In genomic region chr1:160553778-160554177, GRCh38 we compare ENCODE assay signal across 22 cellular contexts. TPM values are rescaled to one million over a fixed set of nuclear protein-coding genes. Genes with fewer than 3 reads are reported as not detected.
"Had no signal": no experiment of that assay in that cellular context is flagged by ENCODE, and none has a peak within 500 bp of the region (broad histone marks: within the 10 kb centered on the region; RNA-seq: fewer than 3 reads in every experiment).

No MANE protein-coding gene starts in this region.

- H3K27ac ChIP-seq: prostate gland, upper lobe of left lung had no signal

- H3K36me3 ChIP-seq: prostate gland, upper lobe of left lung had no signal

- H3K9me3 Mint-ChIP-seq: dendritic cell treated with granulocyte-macrophage colony-stimulating factor and Interleukin-4, amounts not matched to agents 40 ng/mL and 50 ng/mL, for 4 days had no signal

- H3K4me3 ChIP-seq: prostate gland, smooth muscle cell, upper lobe of left lung had no signal

- ATAC-seq: left ventricle myocardium superior; right cardiac atrium; stimulated activated naive CD8-positive, alpha-beta T cell treated with anti-CD3 and anti-CD28 coated beads, Interleukin-15, amount 100 ng/mL, for 72 hours had no signal

- H3K27me3 Mint-ChIP-seq: dendritic cell treated with granulocyte-macrophage colony-stimulating factor and Interleukin-4, amounts not matched to agents 40 ng/mL and 50 ng/mL, for 4 days; stimulated activated naive CD8-positive, alpha-beta T cell treated with anti-CD3 and anti-CD28 coated beads, Interleukin-15, amount 100 ng/mL, for 72 hours had no signal

- H3K27ac Mint-ChIP-seq: dendritic cell treated with granulocyte-macrophage colony-stimulating factor and Interleukin-4, amounts not matched to agents 40 ng/mL and 50 ng/mL, for 4 days; nephron progenitor cell; stimulated activated naive CD8-positive, alpha-beta T cell treated with anti-CD3 and anti-CD28 coated beads, Interleukin-15, amount 100 ng/mL, for 72 hours had no signal

- H3K4me2 ChIP-seq: smooth muscle cell had no signal

- H3K4me3 Mint-ChIP-seq: dendritic cell treated with granulocyte-macrophage colony-stimulating factor and Interleukin-4, amounts not matched to agents 40 ng/mL and 50 ng/mL, for 4 days; nephron progenitor cell; stimulated activated naive CD8-positive, alpha-beta T cell treated with anti-CD3 and anti-CD28 coated beads, Interleukin-15, amount 100 ng/mL, for 72 hours had no signal

- H3K4me1 ChIP-seq: prostate gland had no signal

- DNase-seq: activated CD4-positive, CD25-positive, alpha-beta regulatory T cell treated with anti-CD3 and anti-CD28 coated beads, Interleukin-2, amount 50 U/mL, for 72 hours; activated gamma-delta T cell treated with Interleukin-2 at 50 U/mL for 16 hours; aorta; effector memory CD4-positive, alpha-beta T cell; foreskin melanocyte; kidney glomerular epithelial cell; left ventricle myocardium superior; mesenchymal stem cell; nephron progenitor cell; occipital lobe; right cardiac atrium; stimulated activated CD4-positive, alpha-beta T cell treated with anti-CD3 and anti-CD28 coated beads, Interleukin-4, amount 100 ng/mL, for 4 hours; stimulated activated CD8-positive, alpha-beta memory T cell treated with anti-CD3 and anti-CD28 coated beads, Interleukin-4, amount 100 ng/mL, for 48 hours; stimulated activated naive CD8-positive, alpha-beta T cell treated with anti-CD3 and anti-CD28 coated beads, Interleukin-15, amount 100 ng/mL, for 72 hours; T-helper 9 cell; upper lobe of left lung had no signal

- H3K9me3 ChIP-seq: prostate gland, upper lobe of left lung had no signal

- H3K27me3 ChIP-seq: upper lobe of left lung had no signal

RNA-seq across cellular contexts. Expression of gene CD84, which starts 25.5 kb away (rescaled TPM):
- total RNA-seq: fibroblast of lung, smooth muscle cell had no signal
- polyA plus RNA-seq: fibroblast of lung, smooth muscle cell had no signal

RNA-seq across cellular contexts. Expression of gene SLAMF6, which starts 30.7 kb away (rescaled TPM):
- total RNA-seq: cerebellum, fibroblast of lung, occipital lobe, smooth muscle cell, temporal lobe had no signal
- polyA plus RNA-seq: fibroblast of lung, smooth muscle cell had no signal
